In the genomic region with DNA sequence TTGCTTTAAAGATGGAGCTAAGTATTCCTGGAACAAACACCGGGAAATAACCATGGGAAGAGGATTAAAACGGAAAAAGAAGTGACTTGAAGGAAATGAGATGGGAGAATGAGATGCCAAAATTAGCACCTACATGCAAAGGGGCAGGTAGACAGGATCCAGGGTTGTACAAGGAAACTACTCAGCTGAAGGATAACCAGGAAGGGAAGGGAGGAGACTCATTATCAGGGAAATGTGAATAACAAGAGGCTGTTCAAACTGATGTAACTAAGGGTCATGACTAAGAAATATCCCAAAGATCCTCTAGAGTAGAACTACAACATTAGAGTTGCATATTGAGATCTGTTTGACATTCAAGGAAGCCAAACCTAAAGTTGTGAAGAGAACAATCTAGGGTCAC, we compare ENCODE assay signal across 1 cellular context.
TF ChIP-seq lines count a peak whose summit lies in the region.

No MANE protein-coding gene starts in this region.

TF ChIP-seq in SK-N-SH, 30 proteins besides CTCF, POLR2A, EP300 and RAD21 (continued from another document):
- TF ChIP-seq, protein P1, sequence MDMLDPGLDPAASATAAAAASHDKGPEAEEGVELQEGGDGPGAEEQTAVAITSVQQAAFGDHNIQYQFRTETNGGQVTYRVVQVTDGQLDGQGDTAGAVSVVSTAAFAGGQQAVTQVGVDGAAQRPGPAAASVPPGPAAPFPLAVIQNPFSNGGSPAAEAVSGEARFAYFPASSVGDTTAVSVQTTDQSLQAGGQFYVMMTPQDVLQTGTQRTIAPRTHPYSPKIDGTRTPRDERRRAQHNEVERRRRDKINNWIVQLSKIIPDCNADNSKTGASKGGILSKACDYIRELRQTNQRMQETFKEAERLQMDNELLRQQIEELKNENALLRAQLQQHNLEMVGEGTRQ (IDR thresholded peaks at IDR 0.05; ENCODE audit: borderline replicate concordance, low read depth, low read length) = no peak
- TF ChIP-seq EZH2phosphoT487 (IDR thresholded peaks at IDR 0.05; ENCODE audit: borderline replicate concordance, low read depth) = no peak
